Comparison of ENCODE assay signal across 1 cellular context in genomic region chr3:38588995-38589937, GRCh38.
TF ChIP-seq lines count a peak whose summit lies in the region.

No MANE protein-coding gene starts in this region.

TF ChIP-seq in GM23338, 12 proteins besides CTCF, POLR2A, EP300 and RAD21 (continued from another document):
- TF ChIP-seq, protein P1, sequence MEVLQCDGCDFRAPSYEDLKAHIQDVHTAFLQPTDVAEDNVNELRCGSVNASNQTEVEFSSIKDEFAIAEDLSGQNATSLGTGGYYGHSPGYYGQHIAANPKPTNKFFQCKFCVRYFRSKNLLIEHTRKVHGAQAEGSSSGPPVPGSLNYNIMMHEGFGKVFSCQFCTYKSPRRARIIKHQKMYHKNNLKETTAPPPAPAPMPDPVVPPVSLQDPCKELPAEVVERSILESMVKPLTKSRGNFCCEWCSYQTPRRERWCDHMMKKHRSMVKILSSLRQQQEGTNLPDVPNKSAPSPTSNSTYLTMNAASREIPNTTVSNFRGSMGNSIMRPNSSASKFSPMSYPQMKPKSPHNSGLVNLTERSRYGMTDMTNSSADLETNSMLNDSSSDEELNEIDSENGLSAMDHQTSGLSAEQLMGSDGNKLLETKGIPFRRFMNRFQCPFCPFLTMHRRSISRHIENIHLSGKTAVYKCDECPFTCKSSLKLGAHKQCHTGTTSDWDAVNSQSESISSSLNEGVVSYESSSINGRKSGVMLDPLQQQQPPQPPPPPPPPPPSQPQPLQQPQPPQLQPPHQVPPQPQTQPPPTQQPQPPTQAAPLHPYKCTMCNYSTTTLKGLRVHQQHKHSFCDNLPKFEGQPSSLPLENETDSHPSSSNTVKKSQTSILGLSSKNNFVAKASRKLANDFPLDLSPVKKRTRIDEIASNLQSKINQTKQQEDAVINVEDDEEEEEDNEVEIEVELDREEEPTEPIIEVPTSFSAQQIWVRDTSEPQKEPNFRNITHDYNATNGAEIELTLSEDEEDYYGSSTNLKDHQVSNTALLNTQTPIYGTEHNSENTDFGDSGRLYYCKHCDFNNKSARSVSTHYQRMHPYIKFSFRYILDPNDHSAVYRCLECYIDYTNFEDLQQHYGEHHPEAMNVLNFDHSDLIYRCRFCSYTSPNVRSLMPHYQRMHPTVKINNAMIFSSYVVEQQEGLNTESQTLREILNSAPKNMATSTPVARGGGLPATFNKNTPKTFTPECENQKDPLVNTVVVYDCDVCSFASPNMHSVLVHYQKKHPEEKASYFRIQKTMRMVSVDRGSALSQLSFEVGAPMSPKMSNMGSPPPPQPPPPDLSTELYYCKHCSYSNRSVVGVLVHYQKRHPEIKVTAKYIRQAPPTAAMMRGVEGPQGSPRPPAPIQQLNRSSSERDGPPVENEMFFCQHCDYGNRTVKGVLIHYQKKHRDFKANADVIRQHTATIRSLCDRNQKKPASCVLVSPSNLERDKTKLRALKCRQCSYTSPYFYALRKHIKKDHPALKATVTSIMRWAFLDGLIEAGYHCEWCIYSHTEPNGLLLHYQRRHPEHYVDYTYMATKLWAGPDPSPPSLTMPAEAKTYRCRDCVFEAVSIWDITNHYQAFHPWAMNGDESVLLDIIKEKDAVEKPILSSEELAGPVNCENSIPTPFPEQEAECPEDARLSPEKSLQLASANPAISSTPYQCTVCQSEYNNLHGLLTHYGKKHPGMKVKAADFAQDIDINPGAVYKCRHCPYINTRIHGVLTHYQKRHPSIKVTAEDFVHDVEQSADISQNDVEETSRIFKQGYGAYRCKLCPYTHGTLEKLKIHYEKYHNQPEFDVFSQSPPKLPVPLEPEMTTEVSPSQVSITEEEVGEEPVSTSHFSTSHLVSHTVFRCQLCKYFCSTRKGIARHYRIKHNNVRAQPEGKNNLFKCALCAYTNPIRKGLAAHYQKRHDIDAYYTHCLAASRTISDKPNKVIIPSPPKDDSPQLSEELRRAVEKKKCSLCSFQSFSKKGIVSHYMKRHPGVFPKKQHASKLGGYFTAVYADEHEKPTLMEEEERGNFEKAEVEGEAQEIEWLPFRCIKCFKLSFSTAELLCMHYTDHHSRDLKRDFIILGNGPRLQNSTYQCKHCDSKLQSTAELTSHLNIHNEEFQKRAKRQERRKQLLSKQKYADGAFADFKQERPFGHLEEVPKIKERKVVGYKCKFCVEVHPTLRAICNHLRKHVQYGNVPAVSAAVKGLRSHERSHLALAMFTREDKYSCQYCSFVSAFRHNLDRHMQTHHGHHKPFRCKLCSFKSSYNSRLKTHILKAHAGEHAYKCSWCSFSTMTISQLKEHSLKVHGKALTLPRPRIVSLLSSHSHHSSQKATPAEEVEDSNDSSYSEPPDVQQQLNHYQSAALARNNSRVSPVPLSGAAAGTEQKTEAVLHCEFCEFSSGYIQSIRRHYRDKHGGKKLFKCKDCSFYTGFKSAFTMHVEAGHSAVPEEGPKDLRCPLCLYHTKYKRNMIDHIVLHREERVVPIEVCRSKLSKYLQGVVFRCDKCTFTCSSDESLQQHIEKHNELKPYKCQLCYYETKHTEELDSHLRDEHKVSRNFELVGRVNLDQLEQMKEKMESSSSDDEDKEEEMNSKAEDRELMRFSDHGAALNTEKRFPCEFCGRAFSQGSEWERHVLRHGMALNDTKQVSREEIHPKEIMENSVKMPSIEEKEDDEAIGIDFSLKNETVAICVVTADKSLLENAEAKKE (CRISPR knock-in tag; IDR thresholded peaks at IDR 0.05) = no peak
